35 cellular contexts compared by ENCODE assay signal in genomic region chr16:71507061-71507460, GRCh38. TPM values are rescaled to one million over a fixed set of nuclear protein-coding genes. Genes with fewer than 3 reads are reported as not detected.
"Had no signal": no experiment of that assay in that cellular context is flagged by ENCODE, and none has a peak within 500 bp of the region (broad histone marks: within the 10 kb centered on the region; RNA-seq: fewer than 3 reads in every experiment).

No MANE protein-coding gene starts in this region.

- ATAC-seq: natural killer cell; psoas muscle; right cardiac atrium; sciatic nerve; stimulated activated memory B cell treated with anti-CD40 and anti-IgM and Interleukin-4, amounts not matched to agents 10 μg/mL and 1 μg/mL and 100 μg/mL, for 72 hours; stimulated activated naive CD8-positive, alpha-beta T cell treated with anti-CD3 and anti-CD28 coated beads, Interleukin-15, amount 100 ng/mL, for 72 hours; stimulated activated naive CD8-positive, alpha-beta T cell treated with anti-CD3 and anti-CD28 coated beads, Interleukin-15, Interleukin-2, amounts not matched to agents 100 U/mL and 50 U/mL, for 24 hours; upper lobe of right lung had no signal

- H3K4me1 Mint-ChIP-seq: natural killer cell; nephron; neural progenitor cell; stimulated activated memory B cell treated with anti-CD40 and anti-IgM and Interleukin-4, amounts not matched to agents 10 μg/mL and 1 μg/mL and 100 μg/mL, for 72 hours; stimulated activated naive CD8-positive, alpha-beta T cell treated with anti-CD3 and anti-CD28 coated beads, Interleukin-15, amount 100 ng/mL, for 72 hours had no signal

- H3K27me3 Mint-ChIP-seq: stimulated activated naive CD8-positive, alpha-beta T cell treated with anti-CD3 and anti-CD28 coated beads, Interleukin-15, amount 100 ng/mL, for 72 hours had no signal

- H2AFZ ChIP-seq: neural progenitor cell, parathyroid adenoma had no signal

- H3K9ac ChIP-seq: neural progenitor cell, parathyroid adenoma had no signal

- H3K4me2 ChIP-seq: neural progenitor cell, smooth muscle cell had no signal

- H3K9me3 ChIP-seq: ovary, psoas muscle, spleen, suprapubic skin, testis, tibial artery, transverse colon, upper lobe of right lung, uterus had no signal

- H3K9me3 Mint-ChIP-seq: natural killer cell; nephron; stimulated activated memory B cell treated with anti-CD40 and anti-IgM and Interleukin-4, amounts not matched to agents 10 μg/mL and 1 μg/mL and 100 μg/mL, for 72 hours; stimulated activated naive CD8-positive, alpha-beta T cell treated with anti-CD3 and anti-CD28 coated beads, Interleukin-15, amount 100 ng/mL, for 72 hours; type B pancreatic cell had no signal

- H3K27me3 ChIP-seq: neural progenitor cell, ovary, testis, transverse colon, upper lobe of right lung, uterus had no signal

- H3K36me3 Mint-ChIP-seq: natural killer cell; neural progenitor cell; stimulated activated memory B cell treated with anti-CD40 and anti-IgM and Interleukin-4, amounts not matched to agents 10 μg/mL and 1 μg/mL and 100 μg/mL, for 72 hours; type B pancreatic cell had no signal

- H3K36me3 ChIP-seq: neural progenitor cell, ovary, spleen, suprapubic skin, tibial artery, transverse colon, upper lobe of right lung, uterus had no signal

- H3K4me1 ChIP-seq: neural progenitor cell, psoas muscle, spleen, suprapubic skin, testis, tibial artery, transverse colon, upper lobe of right lung, uterus had no signal

- DNase-seq: natural killer cell; occipital lobe; ovary; posterior cingulate gyrus; psoas muscle; right cardiac atrium; spleen; stimulated activated CD4-positive, alpha-beta T cell treated with anti-CD3 and anti-CD28 coated beads, Interleukin-12 subunit alpha, Interleukin-12 subunit beta, amount 100 ng/mL, for 4 hours; stimulated activated CD4-positive, alpha-beta T cell treated with anti-CD3 and anti-CD28 coated beads, Interleukin-1b, Interleukin-23, amount 100 ng/mL, for 48 hours; stimulated activated CD4-positive, alpha-beta T cell treated with anti-CD3 and anti-CD28 coated beads, Interleukin-4, amount 100 ng/mL, for 1 hour; stimulated activated CD4-positive, alpha-beta T cell treated with anti-CD3 and anti-CD28 coated beads, Interleukin-4, amount 100 ng/mL, for 4 hours; stimulated activated CD8-positive, alpha-beta memory T cell treated with anti-CD3 and anti-CD28 coated beads, Interleukin-4, amount 100 ng/mL, for 48 hours; stimulated activated naive CD4-positive, alpha-beta T cell; stimulated activated naive CD8-positive, alpha-beta T cell treated with anti-CD3 and anti-CD28 coated beads, Interleukin-15, amount 100 ng/mL, for 72 hours; stimulated activated naive CD8-positive, alpha-beta T cell treated with anti-CD3 and anti-CD28 coated beads, Interleukin-15, Interleukin-2, amounts not matched to agents 100 U/mL and 50 U/mL, for 24 hours; substantia nigra; testis; tibial artery; transverse colon; upper lobe of right lung; uterus had no signal

- H3K27ac ChIP-seq: neural progenitor cell, ovary, parathyroid adenoma, psoas muscle, skin epidermis, spleen, suprapubic skin, testis, tibial artery, transverse colon, upper lobe of right lung, uterus had no signal

- H3K4me3 ChIP-seq: neural progenitor cell, ovary, psoas muscle, skin epidermis, smooth muscle cell, spleen, suprapubic skin, testis, tibial artery, transverse colon, upper lobe of right lung, uterus had no signal

- H3K27ac Mint-ChIP-seq: natural killer cell; nephron; neural progenitor cell; progenitor cell of endocrine pancreas; stimulated activated memory B cell treated with anti-CD40 and anti-IgM and Interleukin-4, amounts not matched to agents 10 μg/mL and 1 μg/mL and 100 μg/mL, for 72 hours; stimulated activated naive CD8-positive, alpha-beta T cell treated with anti-CD3 and anti-CD28 coated beads, Interleukin-15, amount 100 ng/mL, for 72 hours; type B pancreatic cell had no signal

- H3K4me3 Mint-ChIP-seq: natural killer cell; nephron; neural progenitor cell; stimulated activated memory B cell treated with anti-CD40 and anti-IgM and Interleukin-4, amounts not matched to agents 10 μg/mL and 1 μg/mL and 100 μg/mL, for 72 hours; stimulated activated naive CD8-positive, alpha-beta T cell treated with anti-CD3 and anti-CD28 coated beads, Interleukin-15, amount 100 ng/mL, for 72 hours; type B pancreatic cell had no signal

- H3K79me2 ChIP-seq: parathyroid adenoma had no signal

RNA-seq across cellular contexts. Expression of gene CHST4, which starts 19.2 kb away (rescaled TPM):
- total RNA-seq: natural killer cell, occipital lobe, osteoblast, progenitor cell of endocrine pancreas, psoas muscle, renal cortical epithelial cell, right cardiac atrium, sciatic nerve, smooth muscle cell, spleen, suprapubic skin, transverse colon, urinary bladder had no signal
- polyA plus RNA-seq: neural cell, psoas muscle, right cardiac atrium, smooth muscle cell, urinary bladder had no signal
